In genomic region chr20:14576478-14576877, GRCh38 we compare ENCODE assay signal across 18 cellular contexts.
DNase-seq lines count a peak whose midpoint lies in the region; ATAC-seq, FAIRE-seq and TF ChIP-seq lines count a peak whose summit lies in the region.
"Had no signal": no experiment of that assay in that cellular context is flagged by ENCODE, and none has a peak within 500 bp of the region (broad histone marks: within the 10 kb centered on the region; RNA-seq: fewer than 3 reads in every experiment).

No MANE protein-coding gene starts in this region.

- H3K18ac ChIP-seq in mesenchymal stem cell (ENCODE audit: low read depth in 1 of 2, low read length in 2 of 2): no peak overlapping the region

- no peak overlapping the region for H4K91ac ChIP-seq in mesenchymal stem cell (ENCODE audit: low read length)

- TF ChIP-seq CTCF in liver (IDR thresholded peaks at IDR 0.05; ENCODE audit: low read depth, low read length, missing input control): no peak

- no peak overlapping the region for H3K4me3 ChIP-seq in liver (ENCODE audit: low read depth in 1 of 3, low read length in 3 of 3)
- H3K4me3 ChIP-seq in small intestine (ENCODE audit: low read depth in 1 of 2, low read length in 2 of 2): no peak overlapping the region
- H3K4me3 ChIP-seq in mesenchymal stem cell (ENCODE audit: insufficient read depth in 1 of 2, low read depth in 1 of 2, low read length in 2 of 2): no peak overlapping the region

- no peaks in the 10 kb centered on the region for H3K9me3 ChIP-seq in liver (ENCODE audit: control insufficient read depth in 4 of 4, low read length in 3 of 4)
- H3K9me3 ChIP-seq in small intestine (ENCODE audit: control insufficient read depth, low read depth): no peaks in the 10 kb centered on the region
- no peaks in the 10 kb centered on the region for H3K9me3 ChIP-seq in mesenchymal stem cell (ENCODE audit: control insufficient read depth, low read length)

- H3K36me3 ChIP-seq in liver (ENCODE audit: control insufficient read depth in 4 of 4, insufficient read depth in 3 of 4, low read depth in 1 of 4, low read length in 3 of 4) (no peaks in the 10 kb centered on the region), small intestine (ENCODE audit: control insufficient read depth in 2 of 2, insufficient read depth in 2 of 2, low read length in 2 of 2) (no peaks in the 10 kb centered on the region), mesenchymal stem cell (ENCODE audit: control insufficient read depth in 1 of 2, insufficient read depth in 2 of 2, low read depth in 1 of 2, low read length in 2 of 2) (no peaks in the 10 kb centered on the region)

- H2BK120ac ChIP-seq in mesenchymal stem cell (ENCODE audit: low read depth, low read length): no peak overlapping the region

- H2BK12ac ChIP-seq in mesenchymal stem cell (ENCODE audit: low read length in 2 of 2): no peak overlapping the region

- no peaks in the 10 kb centered on the region for H3K36me3 Mint-ChIP-seq in T-helper 2 cell treated with Interferon-gamma antibody and Interleukin-4, amounts not matched to agents 5 μg/mL and 100 μg/mL, for 36 hours (ENCODE audit: low read depth)

- H3K79me1 ChIP-seq in mesenchymal stem cell (replicated peaks; ENCODE audit: low read length, poor library complexity, severe bottlenecking): no peaks in the 10 kb centered on the region

- H3K9ac ChIP-seq in liver (ENCODE audit: low read depth in 1 of 2, low read length in 2 of 2) (no peak overlapping the region), mesenchymal stem cell (ENCODE audit: low read length) (no peak overlapping the region)

- H3K27ac ChIP-seq in liver (ENCODE audit: low read depth in 1 of 2, low read length in 2 of 2) (no peak overlapping the region), small intestine (ENCODE audit: low read depth in 1 of 2, low read length in 1 of 2) (no peak overlapping the region), mesenchymal stem cell (ENCODE audit: low read length, poor library complexity, severe bottlenecking) (no peak overlapping the region)
- H3K27ac ChIP-seq: HL-60 had no signal

- peaks cover 0 to 13% (median 5%) of the 10 kb centered on the region in 4 donors for H3K4me1 ChIP-seq in liver (ENCODE audit: control insufficient read depth in 4 of 4, insufficient read depth in 4 of 4, low read length in 3 of 4)
- H3K4me1 ChIP-seq in small intestine (ENCODE audit: control insufficient read depth in 2 of 2, insufficient read depth in 1 of 2, low read depth in 1 of 2, low read length in 1 of 2): no peaks in the 10 kb centered on the region
- H3K4me1 ChIP-seq in mesenchymal stem cell (ENCODE audit: control insufficient read depth, insufficient read depth, low read depth, low read length): no peaks in the 10 kb centered on the region

- DNase-seq in DMS53 treated with DMSO at 0.1 percent for 48 hours (lab: John Stamatoyannopoulos, UW; ENCODE audit: unreplicated experiment) (peak; percentile 78), RPMI8226 (peak; percentile 15), small intestine (no peak), mesenchymal stem cell (no peak)
- no peak for DNase-seq in T-helper 2 cell treated with Interferon-gamma antibody and Interleukin-4, amounts not matched to agents 5 μg/mL and 100 μg/mL, for 36 hours (ENCODE audit: low spot score)
- DNase-seq: C1 segment of cervical spinal cord; Calu3; CD4-positive, alpha-beta T cell; DND-41; GDM1; HCEC 1CT; HFFc6 had no signal

- no peak overlapping the region for H2BK15ac ChIP-seq in mesenchymal stem cell (ENCODE audit: low read depth, poor library complexity, severe bottlenecking)

- no peak for ATAC-seq in HG03520 (IDR thresholded peaks at IDR 0.05; ENCODE audit: unreplicated experiment)

- H3K4ac ChIP-seq in mesenchymal stem cell (ENCODE audit: low read depth in 1 of 2, low read length in 2 of 2): no peak overlapping the region

- H3K4me2 ChIP-seq in mesenchymal stem cell (ENCODE audit: low read length, poor library complexity, severe bottlenecking): no peak overlapping the region

- H3K14ac ChIP-seq in mesenchymal stem cell (ENCODE audit: low read length in 2 of 2): no peak overlapping the region

- no peak overlapping the region for H3K4me3 Mint-ChIP-seq in T-helper 2 cell treated with Interferon-gamma antibody and Interleukin-4, amounts not matched to agents 5 μg/mL and 100 μg/mL, for 36 hours
- H3K4me3 Mint-ChIP-seq: B cell; CD4-positive, alpha-beta T cell; HFFc6 had no signal

- H4K8ac ChIP-seq in mesenchymal stem cell (ENCODE audit: low read length): no peak overlapping the region

- TF ChIP-seq RAD21 in liver (IDR thresholded peaks at IDR 0.05): peak; percentile 10 to 16

- H3K27me3 ChIP-seq in liver (ENCODE audit: control insufficient read depth in 4 of 4, insufficient read depth in 4 of 4, low read length in 3 of 4) (no peaks in the 10 kb centered on the region), small intestine (ENCODE audit: control insufficient read depth in 2 of 2, insufficient read depth in 2 of 2, low read length in 2 of 2) (no peaks in the 10 kb centered on the region), mesenchymal stem cell (ENCODE audit: control insufficient read depth in 1 of 2, insufficient read depth in 1 of 2, low read length in 2 of 2) (no peaks in the 10 kb centered on the region)

- 19% methylated on average over 2 of the region's 2 CpGs for WGBS in liver
- WGBS in small intestine, 3 donors: 20 to 38% (median 27%) methylated on average over 2 of the region's 2 CpGs
- 59% methylated on average over 2 of the region's 2 CpGs for WGBS in mesenchymal stem cell

- no peak overlapping the region for H2AFZ ChIP-seq in mesenchymal stem cell (ENCODE audit: low read depth, low read length)

- H2AK5ac ChIP-seq in mesenchymal stem cell (ENCODE audit: low read length, severe bottlenecking): no peak overlapping the region

- no peak overlapping the region for H2BK5ac ChIP-seq in mesenchymal stem cell (ENCODE audit: low read depth, low read length, poor library complexity, severe bottlenecking)

- peaks cover 16% of the 10 kb centered on the region for H3K9me3 Mint-ChIP-seq in T-helper 2 cell treated with Interferon-gamma antibody and Interleukin-4, amounts not matched to agents 5 μg/mL and 100 μg/mL, for 36 hours

- no peaks in the 10 kb centered on the region for H3K4me1 Mint-ChIP-seq in T-helper 2 cell treated with Interferon-gamma antibody and Interleukin-4, amounts not matched to agents 5 μg/mL and 100 μg/mL, for 36 hours (ENCODE audit: low read depth)
- H3K4me1 Mint-ChIP-seq: B cell had no signal

- FAIRE-seq in small intestine (lab: Jason Lieb, UNC): peak; percentile 49
- FAIRE-seq: A204.1, GM12892 had no signal

- H3K27ac Mint-ChIP-seq in T-helper 2 cell treated with Interferon-gamma antibody and Interleukin-4, amounts not matched to agents 5 μg/mL and 100 μg/mL, for 36 hours: no peak overlapping the region
- H3K27ac Mint-ChIP-seq: B cell; CD4-positive, alpha-beta T cell; HFFc6 had no signal

- H3K27me3 Mint-ChIP-seq in T-helper 2 cell treated with Interferon-gamma antibody and Interleukin-4, amounts not matched to agents 5 μg/mL and 100 μg/mL, for 36 hours (ENCODE audit: low read depth): no peaks in the 10 kb centered on the region
- H3K27me3 Mint-ChIP-seq: B cell; CD4-positive, alpha-beta T cell had no signal

- no peak overlapping the region for H3K23ac ChIP-seq in mesenchymal stem cell (ENCODE audit: low read length in 2 of 2)

TF ChIP-seq in liver, 16 proteins besides CTCF, POLR2A, EP300 and RAD21 (continues in another document):
- TF ChIP-seq MAX (IDR thresholded peaks at IDR 0.05): no peak
- no peak for TF ChIP-seq EGR1 (IDR thresholded peaks at IDR 0.05; ENCODE audit: low read depth in 2 of 2)
- TF ChIP-seq GABPA (IDR thresholded peaks at IDR 0.05 in 1 of 2, conservative IDR thresholded peaks at IDR 0.05 in 1 of 2): no peak
- TF ChIP-seq JUND (IDR thresholded peaks at IDR 0.05): no peak
- TF ChIP-seq ATF3 (IDR thresholded peaks at IDR 0.05): no peak
- no peak for TF ChIP-seq FOXA2 (IDR thresholded peaks at IDR 0.05)
- peak; percentile 17 for TF ChIP-seq YY1 (IDR thresholded peaks at IDR 0.05)
- peak; percentile 18 for TF ChIP-seq SP1 (IDR thresholded peaks at IDR 0.05)
- no peak for TF ChIP-seq HNF4G (IDR thresholded peaks at IDR 0.05)
- peak; percentile 50 to 51 for TF ChIP-seq HNF4A (conservative IDR thresholded peaks at IDR 0.05)
- TF ChIP-seq FOXA1 (IDR thresholded peaks at IDR 0.05): no peak
- TF ChIP-seq RXRA (IDR thresholded peaks at IDR 0.05): peak; percentile 38 to 58
- TF ChIP-seq NR2F2 (IDR thresholded peaks at IDR 0.05): peak; percentile 24
- TF ChIP-seq TAF1 (conservative IDR thresholded peaks at IDR 0.05): no peak
- no peak for TF ChIP-seq REST (IDR thresholded peaks at IDR 0.05)

Comparison
In these comparisons a context has a peak if more than half of its experiments do, and no peak if none do; other contexts are left out.
1. DNase-seq: peak in DMS53 treated with DMSO at 0.1 percent for 48 hours (single experiment) and RPMI8226 (single experiment); none in small intestine (single experiment), mesenchymal stem cell (single experiment) and T-helper 2 cell treated with Interferon-gamma antibody and Interleukin-4, amounts not matched to agents 5 μg/mL and 100 μg/mL, for 36 hours (single experiment).